ENCODE assay signal across 8 cellular contexts in genomic region chr12:71947645-71948105, GRCh38.
DNase-seq lines count a peak whose midpoint lies in the region; ATAC-seq and TF ChIP-seq lines count a peak whose summit lies in the region.

No MANE protein-coding gene starts in this region.

- peak; percentile 60 for DNase-seq in D341Med (ENCODE audit: low spot score)
- peak; percentile 31 for DNase-seq in NCI-H1694 treated with DMSO at 0.1 percent for 48 hours (lab: John Stamatoyannopoulos, UW)
- DNase-seq in astrocyte of the cerebellum (ENCODE audit: low read depth), result peak; percentile 4
- DNase-seq in kidney glomerular epithelial cell (lab: John Stamatoyannopoulos, UW), result peak; percentile 36
- no peak for DNase-seq in GDM1 (lab: John Stamatoyannopoulos, UW)
- DNase-seq in activated CD4-positive, alpha-beta T cell treated with anti-CD3 and anti-CD28 coated beads for 1 hour, result no peak

- in situ Hi-C loops in astrocyte of the cerebellum (cut with HindIII; ENCODE audit: low sequenced_read_pairs), result no loop called here

- no peak for ATAC-seq in HG03457 (IDR thresholded peaks at IDR 0.05; ENCODE audit: unreplicated experiment)
- no peak for ATAC-seq in HG03159 (IDR thresholded peaks at IDR 0.05; ENCODE audit: unreplicated experiment)

- H3K4me3 ChIP-seq in astrocyte of the cerebellum (ENCODE audit: low read depth, low read length), result no peak overlapping the region

- no peak for TF ChIP-seq CTCF in astrocyte of the cerebellum (IDR thresholded peaks at IDR 0.05; ENCODE audit: low read depth, low read length, missing control alignments)

Comparison
In these comparisons a context has a peak if more than half of its experiments do, and no peak if none do; other contexts are left out.
1. DNase-seq: peak in D341Med (single experiment), NCI-H1694 treated with DMSO at 0.1 percent for 48 hours (single experiment), astrocyte of the cerebellum (single experiment) and kidney glomerular epithelial cell (single experiment); none in GDM1 (single experiment) and activated CD4-positive, alpha-beta T cell treated with anti-CD3 and anti-CD28 coated beads for 1 hour (single experiment).